19 cellular contexts compared by ENCODE assay signal in the genomic region with DNA sequence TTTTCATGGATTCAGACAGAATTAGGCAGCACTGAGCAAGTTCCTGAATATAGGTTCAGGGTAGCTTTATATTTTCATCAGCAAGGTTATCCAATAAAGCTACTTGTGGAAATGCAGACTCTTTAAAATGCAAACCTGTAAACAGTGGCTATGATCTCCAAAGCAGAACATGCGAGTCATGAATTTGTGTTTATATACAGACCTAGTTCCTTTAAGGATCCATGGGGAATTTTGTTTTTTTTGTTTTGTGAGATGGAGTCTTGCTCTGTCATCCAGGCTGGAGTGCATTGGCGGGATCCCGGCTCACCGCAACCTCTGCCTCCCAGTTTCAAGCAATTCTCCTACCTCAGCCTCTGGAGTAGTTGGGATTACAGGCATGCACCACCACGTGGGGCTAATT.
"Had no signal": no experiment of that assay in that cellular context is flagged by ENCODE, and none has a peak within 500 bp of the region (broad histone marks: within the 10 kb centered on the region; RNA-seq: fewer than 3 reads in every experiment).

No MANE protein-coding gene starts in this region.

- H3K27ac ChIP-seq: epithelial cell of prostate, esophagus muscularis mucosa, heart left ventricle, parathyroid adenoma, right atrium auricular region had no signal

- H3K4me3 Mint-ChIP-seq: naive B cell, nephron progenitor cell, type B pancreatic cell had no signal

- H3K4me1 ChIP-seq: parathyroid adenoma had no signal

- H3K9ac ChIP-seq: parathyroid adenoma had no signal

- H3K4me3 ChIP-seq: esophagus muscularis mucosa, heart left ventricle, lung, right atrium auricular region, sigmoid colon, skin epidermis had no signal

- H3K27me3 ChIP-seq: esophagus muscularis mucosa, heart left ventricle, right atrium auricular region, sigmoid colon had no signal

- H3K27me3 Mint-ChIP-seq: naive B cell, type B pancreatic cell had no signal

- H2AFZ ChIP-seq: parathyroid adenoma had no signal

- DNase-seq: effector memory CD4-positive, alpha-beta T cell; heart left ventricle; hippocampal formation; left colon; left ventricle myocardium superior; mesendoderm; naive B cell; nephron progenitor cell; sigmoid colon; stimulated activated CD4-positive, alpha-beta T cell treated with anti-CD3 and anti-CD28 coated beads, Interleukin-2, amount 100 ng/mL, for 24 hours; stimulated activated CD4-positive, alpha-beta T cell treated with anti-CD3 and anti-CD28 coated beads, Interleukin-4, amount 100 ng/mL, for 4 hours; stimulated activated naive CD4-positive, alpha-beta T cell treated with Interleukin-2 at 50 U/mL for 16 hours had no signal

- H3K9me3 Mint-ChIP-seq: naive B cell, nephron progenitor cell, type B pancreatic cell had no signal

- H3K27ac Mint-ChIP-seq: nephron progenitor cell, type B pancreatic cell had no signal

- H3K9me3 ChIP-seq: esophagus muscularis mucosa, heart left ventricle, right atrium auricular region, sigmoid colon had no signal
